In the genomic region with DNA sequence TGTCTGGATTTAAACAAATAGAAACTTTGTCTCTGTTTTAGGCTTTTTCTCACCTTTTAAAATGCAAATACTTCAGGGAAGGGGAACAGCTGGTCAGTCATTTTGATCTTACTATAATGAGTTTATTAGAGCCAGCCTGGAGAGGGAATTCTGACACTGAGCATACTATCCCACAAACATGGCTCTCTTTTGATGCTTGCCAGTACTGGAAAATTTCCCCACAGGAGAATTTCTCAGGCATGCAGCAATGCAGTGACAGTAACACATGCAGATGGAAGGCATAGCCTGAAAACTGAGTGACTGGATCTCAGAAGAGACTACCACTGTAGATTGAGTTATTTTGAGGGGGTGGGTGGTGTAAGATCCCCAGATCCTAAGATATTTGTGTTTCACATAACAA, we compare ENCODE assay signal across 27 cellular contexts.
"Had no signal": no experiment of that assay in that cellular context is flagged by ENCODE, and none has a peak within 500 bp of the region (broad histone marks: within the 10 kb centered on the region; RNA-seq: fewer than 3 reads in every experiment).

No MANE protein-coding gene starts in this region.

- H3K9ac ChIP-seq: SK-N-SH had no signal

- H3K36me3 ChIP-seq: ascending aorta, SJSA1 had no signal

- ATAC-seq: activated CD8-positive, alpha-beta T cell treated with anti-CD3 and anti-CD28 coated beads for 36 hours; activated T-cell treated with anti-CD3 and anti-CD28 coated beads, Interleukin-2, amount 50 U/mL, for 72 hours; activated T-helper 17 cell treated with anti-CD3 and anti-CD28 coated beads, Interleukin-2, amount 50 U/mL, for 72 hours; body of pancreas; Panc1 had no signal

- H3K4me3 Mint-ChIP-seq: activated CD4-positive, alpha-beta T cell treated with anti-CD3 and anti-CD28 coated beads, Interleukin-2, amount 10 ng/mL, durations not matched to agents 24 days and 14 days; activated CD8-positive, alpha-beta T cell treated with anti-CD3 and anti-CD28 coated beads for 36 hours; activated naive CD4-positive, alpha-beta T cell treated with anti-CD3 and anti-CD28 coated beads, Interleukin-2, amount 50 U/mL, for 24 hours; activated naive CD8-positive, alpha-beta T cell treated with anti-CD3 and anti-CD28 coated beads, Interleukin-2, amount 10 ng/mL, durations not matched to agents 7 days and 5 days; activated T-cell treated with anti-CD3 and anti-CD28 coated beads, Interleukin-2, amount 50 U/mL, for 72 hours; activated T-helper 17 cell treated with anti-CD3 and anti-CD28 coated beads, Interleukin-2, amount 50 U/mL, for 72 hours; T-helper 1 cell treated with Interleukin-12 subunit alpha and Interleukin-12 subunit beta and Interleukin-4 antibody, amounts not matched to agents 30 μg/mL and 1 μg/mL, for 36 hours; T-helper 2 cell treated with Interferon-gamma antibody and Interleukin-4, amounts not matched to agents 5 μg/mL and 100 μg/mL, for 36 hours had no signal

- H3K27me3 Mint-ChIP-seq: activated CD4-positive, alpha-beta T cell treated with anti-CD3 and anti-CD28 coated beads, Interleukin-2, amount 10 ng/mL, durations not matched to agents 24 days and 14 days; activated CD8-positive, alpha-beta T cell treated with anti-CD3 and anti-CD28 coated beads for 36 hours; activated naive CD4-positive, alpha-beta T cell treated with anti-CD3 and anti-CD28 coated beads, Interleukin-2, amount 50 U/mL, for 24 hours; activated naive CD8-positive, alpha-beta T cell treated with anti-CD3 and anti-CD28 coated beads, Interleukin-2, amount 10 ng/mL, durations not matched to agents 7 days and 5 days; activated T-helper 17 cell treated with anti-CD3 and anti-CD28 coated beads, Interleukin-2, amount 50 U/mL, for 72 hours had no signal

- H3K27ac ChIP-seq: ascending aorta, body of pancreas, SJSA1 had no signal

- H3K27me3 ChIP-seq: ascending aorta, body of pancreas, SJSA1 had no signal

- H3K9me3 Mint-ChIP-seq: activated naive CD4-positive, alpha-beta T cell treated with anti-CD3 and anti-CD28 coated beads, Interleukin-2, amount 50 U/mL, for 24 hours had no signal

- H3K27ac Mint-ChIP-seq: activated CD4-positive, alpha-beta T cell treated with anti-CD3 and anti-CD28 coated beads, Interleukin-2, amount 10 ng/mL, durations not matched to agents 24 days and 14 days; activated CD8-positive, alpha-beta T cell treated with anti-CD3 and anti-CD28 coated beads for 36 hours; activated naive CD4-positive, alpha-beta T cell treated with anti-CD3 and anti-CD28 coated beads, Interleukin-2, amount 50 U/mL, for 24 hours; activated naive CD8-positive, alpha-beta T cell treated with anti-CD3 and anti-CD28 coated beads, Interleukin-2, amount 10 ng/mL, durations not matched to agents 7 days and 5 days; activated T-cell treated with anti-CD3 and anti-CD28 coated beads, Interleukin-2, amount 50 U/mL, for 72 hours; activated T-helper 17 cell treated with anti-CD3 and anti-CD28 coated beads, Interleukin-2, amount 50 U/mL, for 72 hours; T-helper 1 cell treated with Interleukin-12 subunit alpha and Interleukin-12 subunit beta and Interleukin-4 antibody, amounts not matched to agents 30 μg/mL and 1 μg/mL, for 36 hours; T-helper 2 cell treated with Interferon-gamma antibody and Interleukin-4, amounts not matched to agents 5 μg/mL and 100 μg/mL, for 36 hours had no signal

- H3K4me3 ChIP-seq: ascending aorta, body of pancreas, SJSA1 had no signal

- DNase-seq: activated CD4-positive, alpha-beta T cell treated with anti-CD3 and anti-CD28 coated beads, Interleukin-2, amount 10 ng/mL, durations not matched to agents 24 days and 14 days; activated CD4-positive, alpha-beta T cell treated with anti-CD3 and anti-CD28 coated beads, Interleukin-2, amount 50 U/mL, for 4 hours; activated CD8-positive, alpha-beta T cell treated with anti-CD3 and anti-CD28 coated beads for 36 hours; activated effector memory CD4-positive, alpha-beta T cell treated with anti-CD3 and anti-CD28 coated beads, Interleukin-2, amount 50 U/mL, for 16 hours; activated naive CD4-positive, alpha-beta T cell treated with Interleukin-2 at 50 U/mL for 16 hours; activated naive CD8-positive, alpha-beta T cell treated with anti-CD3 and anti-CD28 coated beads, Interleukin-2, amount 10 ng/mL, durations not matched to agents 7 days and 5 days; activated T-cell treated with anti-CD3 and anti-CD28 coated beads, Interleukin-2, amount 50 U/mL, for 1 hour; activated T-cell treated with anti-CD3 and anti-CD28 coated beads, Interleukin-2, amount 50 U/mL, for 72 hours; amygdala; body of pancreas; cortex of kidney; Karpas-422; NCI-H1105; NCI-H1417 treated with DMSO at 0.1 percent for 48 hours; NCI-H187 treated with DMSO at 0.1 percent for 48 hours; NCI-H2081; NCI-H510A; RPMI8226; SHP77 treated with DMSO at 0.1 percent for 48 hours; SK-N-SH had no signal

- H3K9me3 ChIP-seq: ascending aorta, body of pancreas, SK-N-SH had no signal

- H3K4me1 ChIP-seq: ascending aorta, body of pancreas, SJSA1 had no signal

- H3K36me3 Mint-ChIP-seq: activated naive CD4-positive, alpha-beta T cell treated with anti-CD3 and anti-CD28 coated beads, Interleukin-2, amount 50 U/mL, for 24 hours; activated naive CD8-positive, alpha-beta T cell treated with anti-CD3 and anti-CD28 coated beads, Interleukin-2, amount 10 ng/mL, durations not matched to agents 7 days and 5 days had no signal

- H3K4me1 Mint-ChIP-seq: activated CD4-positive, alpha-beta T cell treated with anti-CD3 and anti-CD28 coated beads, Interleukin-2, amount 10 ng/mL, durations not matched to agents 24 days and 14 days; activated naive CD4-positive, alpha-beta T cell treated with anti-CD3 and anti-CD28 coated beads, Interleukin-2, amount 50 U/mL, for 24 hours; activated naive CD8-positive, alpha-beta T cell treated with anti-CD3 and anti-CD28 coated beads, Interleukin-2, amount 10 ng/mL, durations not matched to agents 7 days and 5 days; activated T-helper 17 cell treated with anti-CD3 and anti-CD28 coated beads, Interleukin-2, amount 50 U/mL, for 72 hours had no signal
